Comparison of ENCODE assay signal across 14 cellular contexts in genomic region chr1:207974146-207974545, GRCh38.
DNase-seq lines count a peak whose midpoint lies in the region; ATAC-seq and TF ChIP-seq lines count a peak whose summit lies in the region.
"Had no signal": no experiment of that assay in that cellular context is flagged by ENCODE, and none has a peak within 500 bp of the region (broad histone marks: within the 10 kb centered on the region; RNA-seq: fewer than 3 reads in every experiment).

No MANE protein-coding gene starts in this region.

- H3K27ac Mint-ChIP-seq in dendritic cell treated with granulocyte-macrophage colony-stimulating factor and Interleukin-4, amounts not matched to agents 40 ng/mL and 50 ng/mL, for 4 days, result peak overlapping the region; percentile 55
- H3K27ac Mint-ChIP-seq in stimulated activated memory B cell treated with anti-CD40 and anti-IgM and Interleukin-4, amounts not matched to agents 10 μg/mL and 1 μg/mL and 100 μg/mL, for 72 hours, result no peak overlapping the region

- no peak for TF ChIP-seq POLR2A in spleen (IDR thresholded peaks at IDR 0.05)

- peak; percentile 68 for ATAC-seq in stimulated activated memory B cell treated with anti-CD40 and anti-IgM and Interleukin-4, amounts not matched to agents 10 μg/mL and 1 μg/mL and 100 μg/mL, for 72 hours
- no peak for ATAC-seq in GM19397 (IDR thresholded peaks at IDR 0.05; ENCODE audit: unreplicated experiment)

- no peaks in the 10 kb centered on the region for H3K9me3 ChIP-seq in spleen

- TF ChIP-seq CTCF in spleen (IDR thresholded peaks at IDR 0.05 in 8 of 11, conservative IDR thresholded peaks at IDR 0.05 in 3 of 11), result no peak

- peaks cover 18% of the 10 kb centered on the region for H3K4me1 Mint-ChIP-seq in dendritic cell treated with granulocyte-macrophage colony-stimulating factor and Interleukin-4, amounts not matched to agents 40 ng/mL and 50 ng/mL, for 4 days (ENCODE audit: low read depth)
- H3K4me1 Mint-ChIP-seq in stimulated activated memory B cell treated with anti-CD40 and anti-IgM and Interleukin-4, amounts not matched to agents 10 μg/mL and 1 μg/mL and 100 μg/mL, for 72 hours, result peaks cover 7% of the 10 kb centered on the region
- H3K4me1 Mint-ChIP-seq: CD8-positive, alpha-beta memory T cell had no signal

- H3K27me3 ChIP-seq in spleen (replicated peaks in 1 of 7), result peaks cover 0 to 12% (median 0%) of the 10 kb centered on the region in 7 donors

- WGBS in spleen, 5 donors, result 18 to 42% (median 38%) methylated on average over 4 of the region's 4 CpGs

- peaks cover 16% of the 10 kb centered on the region for H3K27me3 Mint-ChIP-seq in dendritic cell treated with granulocyte-macrophage colony-stimulating factor and Interleukin-4, amounts not matched to agents 40 ng/mL and 50 ng/mL, for 4 days
- peaks cover 63% of the 10 kb centered on the region for H3K27me3 Mint-ChIP-seq in stimulated activated memory B cell treated with anti-CD40 and anti-IgM and Interleukin-4, amounts not matched to agents 10 μg/mL and 1 μg/mL and 100 μg/mL, for 72 hours

- in situ Hi-C loops in KBM-7 (cut with MboI; ENCODE audit: low pct_unique_long_range_greater_than_20kb, low sequenced_read_pairs), result no loop called here

- H3K4me3 ChIP-seq in spleen, result no peak overlapping the region

- intact Hi-C loops in dendritic cell treated with granulocyte-macrophage colony-stimulating factor and Interleukin-4, amounts not matched to agents 40 ng/mL and 50 ng/mL, for 4 days (cut with micrococcal nuclease), result no loop called here
- intact Hi-C loops in spleen (cut with DNase I; ENCODE audit: low total_unique reads), result no loop called here

- H3K36me3 Mint-ChIP-seq in dendritic cell treated with granulocyte-macrophage colony-stimulating factor and Interleukin-4, amounts not matched to agents 40 ng/mL and 50 ng/mL, for 4 days (ENCODE audit: low read depth), result no peaks in the 10 kb centered on the region
- H3K36me3 Mint-ChIP-seq in stimulated activated memory B cell treated with anti-CD40 and anti-IgM and Interleukin-4, amounts not matched to agents 10 μg/mL and 1 μg/mL and 100 μg/mL, for 72 hours, result no peaks in the 10 kb centered on the region
- H3K36me3 Mint-ChIP-seq: CD8-positive, alpha-beta memory T cell had no signal

- H3K4me1 ChIP-seq in spleen, result no peaks in the 10 kb centered on the region

- no peaks in the 10 kb centered on the region for H3K36me3 ChIP-seq in spleen

- no peak overlapping the region for H3K4me3 Mint-ChIP-seq in dendritic cell treated with granulocyte-macrophage colony-stimulating factor and Interleukin-4, amounts not matched to agents 40 ng/mL and 50 ng/mL, for 4 days
- H3K4me3 Mint-ChIP-seq in stimulated activated memory B cell treated with anti-CD40 and anti-IgM and Interleukin-4, amounts not matched to agents 10 μg/mL and 1 μg/mL and 100 μg/mL, for 72 hours, result no peak overlapping the region
- H3K4me3 Mint-ChIP-seq: CD8-positive, alpha-beta memory T cell had no signal

- no peak overlapping the region for H3K27ac ChIP-seq in spleen

- peak; percentile 54 for DNase-seq in KBM-7
- peak; percentile 9 for DNase-seq in NOMO-1 treated with dmso at 0.1 percent for 144 hours (lab: John Stamatoyannopoulos, UW; ENCODE audit: unreplicated experiment)
- DNase-seq in NCI-H446 treated with DMSO at 0.1 percent for 48 hours (lab: John Stamatoyannopoulos, UW), result no peak
- no peak for DNase-seq in spleen
- no peak for DNase-seq in activated CD4-positive, alpha-beta T cell treated with anti-CD3 and anti-CD28 coated beads, Interleukin-2, amount 50 U/mL, for 1 hour
- DNase-seq: CD8-positive, alpha-beta memory T cell; DMS79; NCI-H187 treated with DMSO at 0.1 percent for 48 hours; NCI-H345; NCI-H69; SHP77 had no signal

- H3K9me3 Mint-ChIP-seq in dendritic cell treated with granulocyte-macrophage colony-stimulating factor and Interleukin-4, amounts not matched to agents 40 ng/mL and 50 ng/mL, for 4 days, result no peaks in the 10 kb centered on the region
- H3K9me3 Mint-ChIP-seq in stimulated activated memory B cell treated with anti-CD40 and anti-IgM and Interleukin-4, amounts not matched to agents 10 μg/mL and 1 μg/mL and 100 μg/mL, for 72 hours, result no peaks in the 10 kb centered on the region
- H3K9me3 Mint-ChIP-seq: CD8-positive, alpha-beta memory T cell had no signal

Comparison
In these comparisons a context has a peak if more than half of its experiments do, and no peak if none do; other contexts are left out.
1. DNase-seq: peak in KBM-7 (single experiment) and NOMO-1 treated with dmso at 0.1 percent for 144 hours (single experiment); none in NCI-H446 treated with DMSO at 0.1 percent for 48 hours (single experiment), spleen (single experiment) and activated CD4-positive, alpha-beta T cell treated with anti-CD3 and anti-CD28 coated beads, Interleukin-2, amount 50 U/mL, for 1 hour (single experiment).